ENCODE assay signal across 1 cellular context in genomic region chr5:169583424-169584215, GRCh38.
TF ChIP-seq lines count a peak whose summit lies in the region.

TSS of gene SPDL1 (plus strand) at chr5:169583773. CDS start at chr5:169588417, 4,644 bp downstream.

TF ChIP-seq in HepG2, 621 proteins besides CTCF, POLR2A, EP300 and RAD21 (continued from another document and continues in another):
- TF ChIP-seq THAP7 (CRISPR knock-in tag; IDR thresholded peaks at IDR 0.05), result no peak
- peak; percentile 95 for TF ChIP-seq TFDP2 (CRISPR knock-in tag; IDR thresholded peaks at IDR 0.05)
- TF ChIP-seq RFX3 (CRISPR knock-in tag; IDR thresholded peaks at IDR 0.05), result no peak
- TF ChIP-seq DBP (CRISPR knock-in tag; IDR thresholded peaks at IDR 0.05; ENCODE audit: not compliant biosample characterization), result no peak
- TF ChIP-seq ZNF143 (CRISPR knock-in tag; IDR thresholded peaks at IDR 0.05), result no peak
- TF ChIP-seq ZNF589 (CRISPR knock-in tag; conservative IDR thresholded peaks at IDR 0.05), result peak; percentile 46; the same call in 1 of the 2 replicates
- TF ChIP-seq ZNF235 (CRISPR knock-in tag; IDR thresholded peaks at IDR 0.05; ENCODE audit: borderline replicate concordance), result no peak
- peak; percentile 85 for TF ChIP-seq POLR2G (IDR thresholded peaks at IDR 0.05; ENCODE audit: low read depth, low read length)
- TF ChIP-seq SNRNP70 (IDR thresholded peaks at IDR 0.05; ENCODE audit: low read depth, low read length), result no peak
- TF ChIP-seq BATF2 (CRISPR knock-in tag; IDR thresholded peaks at IDR 0.05), result no peak
- no peak for TF ChIP-seq TRIM22 (IDR thresholded peaks at IDR 0.05)
- peak; percentile 25; the same call in 1 of the 2 replicates for TF ChIP-seq ZNF768 (CRISPR knock-in tag; IDR thresholded peaks at IDR 0.05)
- no peak for TF ChIP-seq ZBTB46 (CRISPR knock-in tag; IDR thresholded peaks at IDR 0.05; ENCODE audit: borderline replicate concordance)
- no peak for TF ChIP-seq ZNF740 (CRISPR knock-in tag; IDR thresholded peaks at IDR 0.05)
- TF ChIP-seq PHF21A (CRISPR knock-in tag; IDR thresholded peaks at IDR 0.05), result peak; percentile 44; the same call in 1 of the 2 replicates
- TF ChIP-seq ZNF792 (CRISPR knock-in tag; IDR thresholded peaks at IDR 0.05), result no peak; the same call in 1 of the 2 replicates
- TF ChIP-seq ATF2 (CRISPR knock-in tag; IDR thresholded peaks at IDR 0.05), result no peak
- no peak for TF ChIP-seq ZNF703 (CRISPR knock-in tag; IDR thresholded peaks at IDR 0.05; ENCODE audit: borderline replicate concordance)
- TF ChIP-seq ZFP90 (CRISPR knock-in tag; IDR thresholded peaks at IDR 0.05; ENCODE audit: borderline replicate concordance), result no peak
- peak; percentile 84; the same call in 1 of the 2 replicates for TF ChIP-seq ZNF136 (CRISPR knock-in tag; IDR thresholded peaks at IDR 0.05; ENCODE audit: low read depth)
- TF ChIP-seq ASH2L (IDR thresholded peaks at IDR 0.05; ENCODE audit: insufficient read length, low read depth, low read length), result peak; percentile 78
- no peak for TF ChIP-seq MIXL1 (CRISPR knock-in tag; IDR thresholded peaks at IDR 0.05)
- TF ChIP-seq ZNF276 (CRISPR knock-in tag; IDR thresholded peaks at IDR 0.05; ENCODE audit: low read depth), result no peak
- 0 out of 2 replicates have a peak, but pooled peaks have one; percentile 32 for TF ChIP-seq ZNF318 (CRISPR knock-in tag; IDR thresholded peaks at IDR 0.05)
- no peak for TF ChIP-seq ZNF562 (CRISPR knock-in tag; IDR thresholded peaks at IDR 0.05; ENCODE audit: borderline replicate concordance)
- TF ChIP-seq POGK (CRISPR knock-in tag; conservative IDR thresholded peaks at IDR 0.05), result 0 out of 2 replicates have a peak, but pooled peaks have one; percentile 42
- peak; percentile 52; the same call in 1 of the 2 replicates for TF ChIP-seq MEIS2 (CRISPR knock-in tag; IDR thresholded peaks at IDR 0.05)
- TF ChIP-seq ZNF569 (CRISPR knock-in tag; IDR thresholded peaks at IDR 0.05; ENCODE audit: borderline replicate concordance), result no peak
- no peak for TF ChIP-seq ZNF546 (CRISPR knock-in tag; conservative IDR thresholded peaks at IDR 0.05)
- TF ChIP-seq MYC (CRISPR knock-in tag; IDR thresholded peaks at IDR 0.05; ENCODE audit: borderline replicate concordance), result peak; percentile 38; the same call in 1 of the 2 replicates
- no peak for TF ChIP-seq TCF12 (IDR thresholded peaks at IDR 0.05)
- no peak for TF ChIP-seq TCF12 (CRISPR knock-in tag; IDR thresholded peaks at IDR 0.05)
- no peak for TF ChIP-seq KLF6 (CRISPR knock-in tag; IDR thresholded peaks at IDR 0.05)
- no peak for TF ChIP-seq ZKSCAN8 (CRISPR knock-in tag; IDR thresholded peaks at IDR 0.05; ENCODE audit: borderline replicate concordance)
- no peak for TF ChIP-seq SETDB1 (CRISPR knock-in tag; IDR thresholded peaks at IDR 0.05; ENCODE audit: borderline replicate concordance)
- TF ChIP-seq ZKSCAN5 (CRISPR knock-in tag; IDR thresholded peaks at IDR 0.05), result no peak
- peak; percentile 25; the same call in 1 of the 2 replicates for TF ChIP-seq ZZZ3 (CRISPR knock-in tag; IDR thresholded peaks at IDR 0.05; ENCODE audit: borderline replicate concordance)
- TF ChIP-seq ZFP36 (IDR thresholded peaks at IDR 0.05; ENCODE audit: borderline replicate concordance, low read depth, low read length, partially characterized antibody), result no peak
- TF ChIP-seq NCOA5 (CRISPR knock-in tag; IDR thresholded peaks at IDR 0.05), result no peak
